2 cellular contexts compared by ENCODE assay signal in genomic region chr14:101501858-101502615, GRCh38.
TF ChIP-seq lines count a peak whose summit lies in the region.

No MANE protein-coding gene starts in this region.

TF ChIP-seq in HepG2, 621 proteins besides CTCF, POLR2A, EP300 and RAD21 (continued from another document):
- TF ChIP-seq ZNF33B (CRISPR knock-in tag; IDR thresholded peaks at IDR 0.05) (no peak), KDM5A (IDR thresholded peaks at IDR 0.05; ENCODE audit: borderline replicate concordance, low read length) (no peak), CEBPG (CRISPR knock-in tag; IDR thresholded peaks at IDR 0.05) (no peak), ZNF3 (CRISPR knock-in tag; IDR thresholded peaks at IDR 0.05) (no peak), ERF (CRISPR knock-in tag; IDR thresholded peaks at IDR 0.05) (no peak), BCL6 (CRISPR knock-in tag; IDR thresholded peaks at IDR 0.05) (no peak), ZNF790 (CRISPR knock-in tag; IDR thresholded peaks at IDR 0.05; ENCODE audit: borderline replicate concordance) (no peak)

TF ChIP-seq in WTC11, 78 proteins besides CTCF, POLR2A, EP300 and RAD21 (continued from another document):
- TF ChIP-seq CDX4 (CRISPR knock-in tag; IDR thresholded peaks at IDR 0.05; ENCODE audit: borderline replicate concordance) (no peak), ZNF219 (CRISPR knock-in tag; IDR thresholded peaks at IDR 0.05; ENCODE audit: borderline replicate concordance) (no peak), GRHL2 (CRISPR knock-in tag; IDR thresholded peaks at IDR 0.05; ENCODE audit: insufficient replicate concordance, severe bottlenecking) (no peak), USF1 (CRISPR knock-in tag; IDR thresholded peaks at IDR 0.05) (no peak), GABPB1 (CRISPR knock-in tag; IDR thresholded peaks at IDR 0.05) (no peak), OVOL2 (CRISPR knock-in tag; IDR thresholded peaks at IDR 0.05; ENCODE audit: borderline replicate concordance) (no peak), SP1 (CRISPR knock-in tag; conservative IDR thresholded peaks at IDR 0.05) (no peak), ZNF425 (CRISPR knock-in tag; conservative IDR thresholded peaks at IDR 0.05) (no peak), ZNF263 (CRISPR knock-in tag; IDR thresholded peaks at IDR 0.05; ENCODE audit: low read depth) (no peak), ERG (CRISPR knock-in tag; IDR thresholded peaks at IDR 0.05) (no peak), ZBTB43 (CRISPR knock-in tag; IDR thresholded peaks at IDR 0.05) (no peak), SMAD3 (CRISPR knock-in tag; IDR thresholded peaks at IDR 0.05; ENCODE audit: borderline replicate concordance) (no peak), ZNF232 (CRISPR knock-in tag; IDR thresholded peaks at IDR 0.05) (no peak)
